24 cellular contexts compared by ENCODE assay signal in genomic region chr18:77157312-77157711, GRCh38.
DNase-seq lines count a peak whose midpoint lies in the region; ATAC-seq lines count a peak whose summit lies in the region.
"Had no signal": no experiment of that assay in that cellular context is flagged by ENCODE, and none has a peak within 500 bp of the region (broad histone marks: within the 10 kb centered on the region; RNA-seq: fewer than 3 reads in every experiment).

No MANE protein-coding gene starts in this region.

- ATAC-seq in GM18868 (IDR thresholded peaks at IDR 0.05; ENCODE audit: unreplicated experiment) (peak; percentile 91), GM21619 (IDR thresholded peaks at IDR 0.05; ENCODE audit: unreplicated experiment) (peak; percentile 67), HG03354 (IDR thresholded peaks at IDR 0.05; ENCODE audit: poor library complexity, severe bottlenecking, unreplicated experiment) (peak; percentile 62)
- ATAC-seq: activated CD4-positive, CD25-positive, alpha-beta regulatory T cell treated with anti-CD3 and anti-CD28 coated beads, Interleukin-2, amount 50 U/mL, for 24 hours; mucosa of descending colon had no signal

- DNase-seq in pons (ENCODE audit: low spot score) (peak; percentile 77), NCI-H2171 (lab: John Stamatoyannopoulos, UW) (no peak), amygdala (lab: John Stamatoyannopoulos, UW) (no peak), MV-4-11 (lab: John Stamatoyannopoulos, UW) (no peak), HuH-7 (ENCODE audit: low spot score) (no peak)
- DNase-seq: activated CD4-positive, alpha-beta T cell treated with anti-CD3 and anti-CD28 coated beads, Interleukin-2, amount 50 U/mL, for 48 hours; activated naive CD4-positive, alpha-beta T cell treated with anti-CD3 and anti-CD28 coated beads, Interleukin-2, amount 10 ng/mL, durations not matched to agents 7 days and 5 days; COR-L47; DND-41; effector CD8-positive, alpha-beta T cell; glutamatergic neuron; KG1; MG63; mucosa of descending colon; NCI-H1417; NCI-H2029 treated with DMSO at 0.1 percent for 48 hours; NCI-H345; NCI-H748 treated with DMSO at 0.1 percent for 48 hours; retina; transverse colon had no signal
